Comparison of ENCODE assay signal across 1 cellular context in the genomic region with DNA sequence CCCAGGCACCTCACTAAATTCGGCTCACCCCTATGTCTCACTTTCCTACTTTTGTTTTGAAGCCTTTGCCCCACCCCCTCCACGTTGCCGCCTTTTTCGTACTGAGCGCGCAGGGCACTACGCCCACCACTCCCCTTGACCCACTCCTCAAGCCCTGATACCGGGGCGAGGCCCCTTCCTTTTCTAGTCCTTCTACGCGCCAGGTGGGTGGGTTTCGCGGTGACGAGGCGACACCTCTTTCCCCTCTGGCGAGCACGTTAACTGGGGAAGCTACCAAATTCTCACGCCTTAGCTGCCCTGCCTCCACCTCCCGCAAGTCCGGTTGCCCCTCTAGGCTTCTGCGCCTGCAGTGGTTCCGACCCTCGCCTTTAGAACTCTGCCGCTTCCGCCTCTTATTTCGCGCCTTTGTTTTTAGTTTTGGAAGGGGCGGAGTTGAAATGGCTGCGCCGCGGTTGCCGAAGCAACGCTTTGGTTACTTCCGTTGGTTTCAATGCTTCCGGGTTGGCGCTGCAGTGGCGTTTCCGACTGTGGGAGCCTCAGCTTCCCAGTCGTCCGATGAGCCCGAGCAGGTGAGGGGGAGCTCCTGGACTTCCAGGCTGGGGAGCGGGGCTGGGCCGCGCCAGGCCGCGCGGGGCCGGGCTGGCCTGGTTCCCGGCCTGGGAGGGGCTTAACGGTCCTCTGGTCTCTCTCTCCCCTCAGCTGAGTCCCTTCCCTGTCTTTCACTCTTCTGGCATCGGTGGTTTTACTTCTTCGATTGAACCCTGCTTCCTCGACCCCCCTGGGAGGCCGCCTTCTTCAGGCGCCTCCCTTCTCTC.
A peak's percentile ranks its signal among the peaks of the same experiment; 100 is the strongest.
TF ChIP-seq lines count a peak whose summit lies in the region.

A gene with protein sequence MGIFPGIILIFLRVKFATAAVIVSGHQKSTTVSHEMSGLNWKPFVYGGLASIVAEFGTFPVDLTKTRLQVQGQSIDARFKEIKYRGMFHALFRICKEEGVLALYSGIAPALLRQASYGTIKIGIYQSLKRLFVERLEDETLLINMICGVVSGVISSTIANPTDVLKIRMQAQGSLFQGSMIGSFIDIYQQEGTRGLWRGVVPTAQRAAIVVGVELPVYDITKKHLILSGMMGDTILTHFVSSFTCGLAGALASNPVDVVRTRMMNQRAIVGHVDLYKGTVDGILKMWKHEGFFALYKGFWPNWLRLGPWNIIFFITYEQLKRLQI (plus strand): TSS at position 512 of the 815 bp plus-strand sequence. CDS start 360 bp downstream, outside the sequence.

TF ChIP-seq in SK-N-SH, 30 proteins besides CTCF, POLR2A, EP300 and RAD21 (continued from another document):
- TF ChIP-seq, protein P1, sequence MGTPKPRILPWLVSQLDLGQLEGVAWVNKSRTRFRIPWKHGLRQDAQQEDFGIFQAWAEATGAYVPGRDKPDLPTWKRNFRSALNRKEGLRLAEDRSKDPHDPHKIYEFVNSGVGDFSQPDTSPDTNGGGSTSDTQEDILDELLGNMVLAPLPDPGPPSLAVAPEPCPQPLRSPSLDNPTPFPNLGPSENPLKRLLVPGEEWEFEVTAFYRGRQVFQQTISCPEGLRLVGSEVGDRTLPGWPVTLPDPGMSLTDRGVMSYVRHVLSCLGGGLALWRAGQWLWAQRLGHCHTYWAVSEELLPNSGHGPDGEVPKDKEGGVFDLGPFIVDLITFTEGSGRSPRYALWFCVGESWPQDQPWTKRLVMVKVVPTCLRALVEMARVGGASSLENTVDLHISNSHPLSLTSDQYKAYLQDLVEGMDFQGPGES (IDR thresholded peaks at IDR 0.05; ENCODE audit: low read depth, low read length) = no peak
- TF ChIP-seq ELF1 (IDR thresholded peaks at IDR 0.05) (peak; percentile 88), EZH2phosphoT487 (IDR thresholded peaks at IDR 0.05; ENCODE audit: borderline replicate concordance, low read depth) (no peak), FOSL2 (IDR thresholded peaks at IDR 0.05; ENCODE audit: borderline replicate concordance, low read depth) (no peak), MXI1 (IDR thresholded peaks at IDR 0.05; ENCODE audit: low read depth, low read length) (peak; percentile 84), MEF2A (IDR thresholded peaks at IDR 0.05; ENCODE audit: borderline replicate concordance, low read depth) (no peak), RXRA (IDR thresholded peaks at IDR 0.05; ENCODE audit: borderline replicate concordance, low read depth) (no peak), CHD2 (IDR thresholded peaks at IDR 0.05; ENCODE audit: low read length, partially characterized antibody) (no peak), POLR2AphosphoS5 (IDR thresholded peaks at IDR 0.05; ENCODE audit: low read depth, low read length) (peak; percentile 37; the same call in 1 of the 2 replicates), SIN3A (IDR thresholded peaks at IDR 0.05; ENCODE audit: borderline replicate concordance, low read depth, low read length) (peak; percentile 32; the same call in 1 of the 2 replicates), GATA2 (CRISPR knock-in tag; IDR thresholded peaks at IDR 0.05) (no peak), NFIC (IDR thresholded peaks at IDR 0.05; ENCODE audit: borderline replicate concordance) (no peak), TEAD4 (IDR thresholded peaks at IDR 0.05; ENCODE audit: borderline replicate concordance, insufficient read depth) (no peak), TCF12 (IDR thresholded peaks at IDR 0.05) (no peak), JUND (IDR thresholded peaks at IDR 0.05) (no peak), GABPA (IDR thresholded peaks at IDR 0.05; ENCODE audit: low read depth) (peak; percentile 88), FOXM1 (IDR thresholded peaks at IDR 0.05; ENCODE audit: low read depth) (no peak), YY1 (IDR thresholded peaks at IDR 0.05; ENCODE audit: low read depth) (0 out of 2 replicates have a peak, but pooled peaks have one; percentile 38), TAF1 (IDR thresholded peaks at IDR 0.05; ENCODE audit: borderline replicate concordance, low read depth, low read length) (peak; percentile 55; the same call in 1 of the 2 replicates), FOXJ3 (CRISPR knock-in tag; IDR thresholded peaks at IDR 0.05) (no peak), NRF1 (IDR thresholded peaks at IDR 0.05; ENCODE audit: low read depth, low read length) (no peak)
- TF ChIP-seq, protein P2, sequence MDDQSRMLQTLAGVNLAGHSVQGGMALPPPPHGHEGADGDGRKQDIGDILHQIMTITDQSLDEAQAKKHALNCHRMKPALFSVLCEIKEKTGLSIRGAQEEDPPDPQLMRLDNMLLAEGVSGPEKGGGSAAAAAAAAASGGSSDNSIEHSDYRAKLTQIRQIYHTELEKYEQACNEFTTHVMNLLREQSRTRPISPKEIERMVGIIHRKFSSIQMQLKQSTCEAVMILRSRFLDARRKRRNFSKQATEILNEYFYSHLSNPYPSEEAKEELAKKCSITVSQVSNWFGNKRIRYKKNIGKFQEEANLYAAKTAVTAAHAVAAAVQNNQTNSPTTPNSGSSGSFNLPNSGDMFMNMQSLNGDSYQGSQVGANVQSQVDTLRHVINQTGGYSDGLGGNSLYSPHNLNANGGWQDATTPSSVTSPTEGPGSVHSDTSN (IDR thresholded peaks at IDR 0.05) = no peak
- TF ChIP-seq, protein P3, sequence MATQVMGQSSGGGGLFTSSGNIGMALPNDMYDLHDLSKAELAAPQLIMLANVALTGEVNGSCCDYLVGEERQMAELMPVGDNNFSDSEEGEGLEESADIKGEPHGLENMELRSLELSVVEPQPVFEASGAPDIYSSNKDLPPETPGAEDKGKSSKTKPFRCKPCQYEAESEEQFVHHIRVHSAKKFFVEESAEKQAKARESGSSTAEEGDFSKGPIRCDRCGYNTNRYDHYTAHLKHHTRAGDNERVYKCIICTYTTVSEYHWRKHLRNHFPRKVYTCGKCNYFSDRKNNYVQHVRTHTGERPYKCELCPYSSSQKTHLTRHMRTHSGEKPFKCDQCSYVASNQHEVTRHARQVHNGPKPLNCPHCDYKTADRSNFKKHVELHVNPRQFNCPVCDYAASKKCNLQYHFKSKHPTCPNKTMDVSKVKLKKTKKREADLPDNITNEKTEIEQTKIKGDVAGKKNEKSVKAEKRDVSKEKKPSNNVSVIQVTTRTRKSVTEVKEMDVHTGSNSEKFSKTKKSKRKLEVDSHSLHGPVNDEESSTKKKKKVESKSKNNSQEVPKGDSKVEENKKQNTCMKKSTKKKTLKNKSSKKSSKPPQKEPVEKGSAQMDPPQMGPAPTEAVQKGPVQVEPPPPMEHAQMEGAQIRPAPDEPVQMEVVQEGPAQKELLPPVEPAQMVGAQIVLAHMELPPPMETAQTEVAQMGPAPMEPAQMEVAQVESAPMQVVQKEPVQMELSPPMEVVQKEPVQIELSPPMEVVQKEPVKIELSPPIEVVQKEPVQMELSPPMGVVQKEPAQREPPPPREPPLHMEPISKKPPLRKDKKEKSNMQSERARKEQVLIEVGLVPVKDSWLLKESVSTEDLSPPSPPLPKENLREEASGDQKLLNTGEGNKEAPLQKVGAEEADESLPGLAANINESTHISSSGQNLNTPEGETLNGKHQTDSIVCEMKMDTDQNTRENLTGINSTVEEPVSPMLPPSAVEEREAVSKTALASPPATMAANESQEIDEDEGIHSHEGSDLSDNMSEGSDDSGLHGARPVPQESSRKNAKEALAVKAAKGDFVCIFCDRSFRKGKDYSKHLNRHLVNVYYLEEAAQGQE (IDR thresholded peaks at IDR 0.05; ENCODE audit: low read depth, low read length) = no peak
- TF ChIP-seq, protein P4, sequence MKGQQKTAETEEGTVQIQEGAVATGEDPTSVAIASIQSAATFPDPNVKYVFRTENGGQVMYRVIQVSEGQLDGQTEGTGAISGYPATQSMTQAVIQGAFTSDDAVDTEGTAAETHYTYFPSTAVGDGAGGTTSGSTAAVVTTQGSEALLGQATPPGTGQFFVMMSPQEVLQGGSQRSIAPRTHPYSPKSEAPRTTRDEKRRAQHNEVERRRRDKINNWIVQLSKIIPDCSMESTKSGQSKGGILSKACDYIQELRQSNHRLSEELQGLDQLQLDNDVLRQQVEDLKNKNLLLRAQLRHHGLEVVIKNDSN (IDR thresholded peaks at IDR 0.05; ENCODE audit: borderline replicate concordance, low read depth) = no peak
- TF ChIP-seq, protein P5, sequence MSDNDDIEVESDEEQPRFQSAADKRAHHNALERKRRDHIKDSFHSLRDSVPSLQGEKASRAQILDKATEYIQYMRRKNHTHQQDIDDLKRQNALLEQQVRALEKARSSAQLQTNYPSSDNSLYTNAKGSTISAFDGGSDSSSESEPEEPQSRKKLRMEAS (IDR thresholded peaks at IDR 0.05; ENCODE audit: low read depth) = peak; percentile 25; the same call in 1 of the 2 replicates
- TF ChIP-seq, protein P6, sequence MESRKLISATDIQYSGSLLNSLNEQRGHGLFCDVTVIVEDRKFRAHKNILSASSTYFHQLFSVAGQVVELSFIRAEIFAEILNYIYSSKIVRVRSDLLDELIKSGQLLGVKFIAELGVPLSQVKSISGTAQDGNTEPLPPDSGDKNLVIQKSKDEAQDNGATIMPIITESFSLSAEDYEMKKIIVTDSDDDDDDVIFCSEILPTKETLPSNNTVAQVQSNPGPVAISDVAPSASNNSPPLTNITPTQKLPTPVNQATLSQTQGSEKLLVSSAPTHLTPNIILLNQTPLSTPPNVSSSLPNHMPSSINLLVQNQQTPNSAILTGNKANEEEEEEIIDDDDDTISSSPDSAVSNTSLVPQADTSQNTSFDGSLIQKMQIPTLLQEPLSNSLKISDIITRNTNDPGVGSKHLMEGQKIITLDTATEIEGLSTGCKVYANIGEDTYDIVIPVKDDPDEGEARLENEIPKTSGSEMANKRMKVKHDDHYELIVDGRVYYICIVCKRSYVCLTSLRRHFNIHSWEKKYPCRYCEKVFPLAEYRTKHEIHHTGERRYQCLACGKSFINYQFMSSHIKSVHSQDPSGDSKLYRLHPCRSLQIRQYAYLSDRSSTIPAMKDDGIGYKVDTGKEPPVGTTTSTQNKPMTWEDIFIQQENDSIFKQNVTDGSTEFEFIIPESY (IDR thresholded peaks at IDR 0.05; ENCODE audit: borderline replicate concordance, low read depth) = no peak
